Comparison of ENCODE assay signal across 8 cellular contexts in genomic region chr3:12995389-12996180, GRCh38.
DNase-seq lines count a peak whose midpoint lies in the region; ATAC-seq, FAIRE-seq and TF ChIP-seq lines count a peak whose summit lies in the region.

No MANE protein-coding gene starts in this region.

- peak; percentile 47 for FAIRE-seq in GM19239 (lab: Jason Lieb, UNC)

- DNase-seq in GM19239 (ENCODE audit: insufficient read length, low spot score) (no peak), Peyer's patch (peak in 1 of 3 donors; percentile 34), sigmoid colon (no peak)

- TF ChIP-seq POLR2A in Peyer's patch (IDR thresholded peaks at IDR 0.05) = no peak
- no peak for TF ChIP-seq POLR2A in gastroesophageal sphincter (IDR thresholded peaks at IDR 0.05)
- no peak for TF ChIP-seq POLR2A in sigmoid colon (IDR thresholded peaks at IDR 0.05)

- H3K4me1 ChIP-seq in Peyer's patch (peaks cover 0 to 22% (median 10%) of the 10 kb centered on the region in 4 donors), gastroesophageal sphincter (peaks cover 0 to 47% (median 17%) of the 10 kb centered on the region in 3 donors), sigmoid colon (peaks cover 0 to 26% (median 15%) of the 10 kb centered on the region in 4 donors)

- no peak for ATAC-seq in gastroesophageal sphincter
- no peak for ATAC-seq in GM18909 (IDR thresholded peaks at IDR 0.05; ENCODE audit: poor library complexity, unreplicated experiment)
- ATAC-seq in GM19467 (IDR thresholded peaks at IDR 0.05; ENCODE audit: unreplicated experiment) = no peak
- no peak for ATAC-seq in GM18870 (IDR thresholded peaks at IDR 0.05; ENCODE audit: unreplicated experiment)
- ATAC-seq in HG03095 (IDR thresholded peaks at IDR 0.05; ENCODE audit: unreplicated experiment) = no peak

- H3K27ac ChIP-seq in Peyer's patch (peak overlapping the region; percentile 71 to 90 (median 82)), gastroesophageal sphincter (peak overlapping the region in 3 of 4 donors; percentile 91 to 95 (median 93)), sigmoid colon (peak overlapping the region; percentile 83 to 93 (median 92))

- H3K9me3 ChIP-seq in Peyer's patch (no peaks in the 10 kb centered on the region), gastroesophageal sphincter (no peaks in the 10 kb centered on the region), sigmoid colon (no peaks in the 10 kb centered on the region)

- intact Hi-C loops in sigmoid colon (cut with DNase I) = loop anchor here (2.0 to 10.0 kb wide), 7 partner anchors 29 to 1132 kb away; partner anchors contain the start of genes RAF1 and TMEM43

- peak overlapping the region in 1 of 4 donors; percentile 78 for H3K4me3 ChIP-seq in Peyer's patch
- H3K4me3 ChIP-seq in gastroesophageal sphincter = peak overlapping the region in 1 of 2 donors; percentile 88
- H3K4me3 ChIP-seq in sigmoid colon = peak overlapping the region in 2 of 4 donors; percentile 89 to 99

- H3K36me3 ChIP-seq in Peyer's patch (no peaks in the 10 kb centered on the region), gastroesophageal sphincter (no peaks in the 10 kb centered on the region), sigmoid colon (no peaks in the 10 kb centered on the region)

- H3K27me3 ChIP-seq in Peyer's patch (no peaks in the 10 kb centered on the region), gastroesophageal sphincter (no peaks in the 10 kb centered on the region), sigmoid colon (no peaks in the 10 kb centered on the region)

- no peak for TF ChIP-seq EP300 in gastroesophageal sphincter (IDR thresholded peaks at IDR 0.05)
- TF ChIP-seq EP300 in sigmoid colon (IDR thresholded peaks at IDR 0.05) = no peak

- TF ChIP-seq CTCF in Peyer's patch (IDR thresholded peaks at IDR 0.05) (no peak), gastroesophageal sphincter (IDR thresholded peaks at IDR 0.05) (no peak), sigmoid colon (IDR thresholded peaks at IDR 0.05) (no peak)

- whole genome bisulfite sequencing in gastroesophageal sphincter (ENCODE audit: low coverage in 1 of 2), 2 donors = 60 to 74% methylated on average over 3 to 7 of the region's 10 CpGs
- 73% methylated on average over 10 of the region's 10 CpGs for WGBS in sigmoid colon, 2 donors
